ENCODE assay signal across 13 cellular contexts in the genomic region with DNA sequence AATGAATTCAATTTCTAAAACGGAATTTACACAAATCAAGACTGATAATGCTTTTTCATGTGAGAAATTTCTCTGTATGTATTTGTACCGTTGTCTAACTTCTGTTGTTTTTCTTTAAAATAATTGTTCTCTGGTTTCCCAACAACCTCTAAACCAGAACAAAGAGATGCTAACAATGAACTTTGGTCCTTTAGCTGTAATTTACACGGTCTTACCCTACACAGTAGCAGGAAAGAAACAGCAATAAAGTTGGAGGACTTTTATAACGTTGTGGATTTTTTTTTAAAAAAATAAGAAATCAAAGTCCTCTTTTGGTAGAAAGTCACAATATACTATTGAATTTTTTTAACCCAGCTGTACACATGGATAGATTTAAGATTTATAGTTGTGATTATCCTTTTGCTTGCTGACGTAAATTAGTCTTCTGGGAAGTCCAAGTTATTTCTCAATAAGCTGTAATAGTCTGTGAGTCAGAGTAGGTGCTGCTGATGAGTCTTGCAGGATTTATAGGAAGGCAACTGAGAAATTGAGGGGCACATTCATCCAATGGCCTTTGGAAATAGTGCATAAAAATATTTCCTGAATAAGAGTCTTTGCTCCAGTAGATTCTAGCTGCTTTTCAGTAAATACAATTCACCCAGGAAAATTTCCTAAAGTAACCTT.
A peak's percentile ranks its signal among the peaks of the same experiment; 100 is the strongest.
DNase-seq lines count a peak whose midpoint lies in the region; ATAC-seq, FAIRE-seq and TF ChIP-seq lines count a peak whose summit lies in the region.
"Had no signal": no experiment of that assay in that cellular context is flagged by ENCODE, and none has a peak within 500 bp of the region (broad histone marks: within the 10 kb centered on the region; RNA-seq: fewer than 3 reads in every experiment).

No MANE protein-coding gene starts in this region.

- H3K4me1 ChIP-seq in naive thymus-derived CD4-positive, alpha-beta T cell (ENCODE audit: control insufficient read depth in 2 of 2, insufficient read depth in 2 of 2, low read length in 2 of 2): no peaks in the 10 kb centered on the region

- peaks cover 2% of the 10 kb centered on the region for H3K27me3 ChIP-seq in bronchial epithelial cell (ENCODE audit: control insufficient read depth, insufficient read depth, low read length)
- H3K27me3 ChIP-seq in naive thymus-derived CD4-positive, alpha-beta T cell (ENCODE audit: control insufficient read depth in 2 of 2, insufficient read depth in 2 of 2, low read length in 2 of 2): no peaks in the 10 kb centered on the region
- H3K27me3 ChIP-seq: cardiac muscle cell had no signal

- peak; percentile 98 for DNase-seq in AG09309 (ENCODE audit: low read depth)
- peak; percentile 65 for DNase-seq in LoVo (ENCODE audit: low spot score)
- DNase-seq in bronchial epithelial cell (ENCODE audit: low read depth): peak; percentile 61
- no peak for DNase-seq in left colon
- no peak for DNase-seq in activated naive CD4-positive, alpha-beta T cell treated with anti-CD3 and anti-CD28 coated beads, Interleukin-2, amount 50 U/mL, for 16 hours
- DNase-seq in left lobe of liver (ENCODE audit: low spot score): no peak
- DNase-seq in naive thymus-derived CD4-positive, alpha-beta T cell: no peak
- DNase-seq in frontal cortex (ENCODE audit: low spot score in 2 of 2): no peak
- DNase-seq: activated CD8-positive, alpha-beta memory T cell treated with anti-CD3 and anti-CD28 coated beads, Interleukin-2, amount 50 U/mL, for 48 hours; CD4-positive, alpha-beta T cell; NCI-H1694 treated with DMSO at 0.1 percent for 48 hours; stimulated activated naive B cell treated with anti-CD40 and anti-IgM and Interleukin-4, amounts not matched to agents 10 μg/mL and 1 μg/mL and 100 μg/mL, for 72 hours had no signal

- no peak for TF ChIP-seq CTCF in AG09309 (IDR thresholded peaks at IDR 0.05; ENCODE audit: control insufficient read depth, insufficient read depth, low read depth, low read length, missing control alignments)
- no peak for TF ChIP-seq CTCF in bronchial epithelial cell (IDR thresholded peaks at IDR 0.05; ENCODE audit: insufficient read depth, low read length, severe bottlenecking)

- ATAC-seq in left colon (peak; percentile 95), left lobe of liver (no peak)
- no peak for ATAC-seq in naive thymus-derived CD4-positive, alpha-beta T cell

- FAIRE-seq in bronchial epithelial cell (lab: Jason Lieb, UNC): no peak
- FAIRE-seq in frontal cortex (lab: Jason Lieb, UNC): no peak

- H3K4me3 Mint-ChIP-seq in naive thymus-derived CD4-positive, alpha-beta T cell: no peak overlapping the region
- H3K4me3 Mint-ChIP-seq: CD4-positive, alpha-beta T cell; stimulated activated naive B cell treated with anti-CD40 and anti-IgM and Interleukin-4, amounts not matched to agents 10 μg/mL and 1 μg/mL and 100 μg/mL, for 72 hours had no signal

- H3K4me3 ChIP-seq in AG09309 (ENCODE audit: control insufficient read depth, low read depth, low read length) (no peak overlapping the region), bronchial epithelial cell (ENCODE audit: low read depth, low read length) (no peak overlapping the region)
- no peak overlapping the region for H3K4me3 ChIP-seq in naive thymus-derived CD4-positive, alpha-beta T cell (ENCODE audit: low read length)
- H3K4me3 ChIP-seq: cardiac muscle cell had no signal

- no peaks in the 10 kb centered on the region for H3K36me3 Mint-ChIP-seq in naive thymus-derived CD4-positive, alpha-beta T cell
- H3K36me3 Mint-ChIP-seq: stimulated activated naive B cell treated with anti-CD40 and anti-IgM and Interleukin-4, amounts not matched to agents 10 μg/mL and 1 μg/mL and 100 μg/mL, for 72 hours had no signal

- H3K9me3 ChIP-seq in naive thymus-derived CD4-positive, alpha-beta T cell (ENCODE audit: control insufficient read depth in 2 of 3, low read length in 3 of 3): no peaks in the 10 kb centered on the region

- intact Hi-C loops in left colon (cut with DNase I, micrococcal nuclease): no loop called here
- intact Hi-C loops in naive thymus-derived CD4-positive, alpha-beta T cell (cut with micrococcal nuclease): no loop called here

- no peaks in the 10 kb centered on the region for H3K4me1 Mint-ChIP-seq in naive thymus-derived CD4-positive, alpha-beta T cell
- H3K4me1 Mint-ChIP-seq: stimulated activated naive B cell treated with anti-CD40 and anti-IgM and Interleukin-4, amounts not matched to agents 10 μg/mL and 1 μg/mL and 100 μg/mL, for 72 hours had no signal

- peaks cover 0 to 1% (median 0%) of the 10 kb centered on the region in 11 donors for H3K9me3 Mint-ChIP-seq in naive thymus-derived CD4-positive, alpha-beta T cell
- H3K9me3 Mint-ChIP-seq: CD4-positive, alpha-beta T cell had no signal

- H3K27ac Mint-ChIP-seq in naive thymus-derived CD4-positive, alpha-beta T cell: no peak overlapping the region
- H3K27ac Mint-ChIP-seq: CD4-positive, alpha-beta T cell; stimulated activated naive B cell treated with anti-CD40 and anti-IgM and Interleukin-4, amounts not matched to agents 10 μg/mL and 1 μg/mL and 100 μg/mL, for 72 hours had no signal

- H3K27me3 Mint-ChIP-seq in naive thymus-derived CD4-positive, alpha-beta T cell: peaks cover 0 to 9% (median 0%) of the 10 kb centered on the region in 5 donors

- CTCF ChIA-PET in naive thymus-derived CD4-positive, alpha-beta T cell (lab: Charles Lee): no interaction called here

- H3K36me3 ChIP-seq in bronchial epithelial cell (ENCODE audit: control insufficient read depth, insufficient read depth, low read length): no peaks in the 10 kb centered on the region
- H3K36me3 ChIP-seq in naive thymus-derived CD4-positive, alpha-beta T cell (ENCODE audit: control insufficient read depth in 2 of 3, insufficient read depth in 3 of 3, low read length in 3 of 3): no peaks in the 10 kb centered on the region
- H3K36me3 ChIP-seq: cardiac muscle cell had no signal

- POLR2A ChIA-PET in naive thymus-derived CD4-positive, alpha-beta T cell (lab: Charles Lee): no interaction called here

- no peak overlapping the region for H3K27ac ChIP-seq in naive thymus-derived CD4-positive, alpha-beta T cell (ENCODE audit: low read depth, low read length)
- H3K27ac ChIP-seq: cardiac muscle cell had no signal

Comparison
In these comparisons a context has a peak if more than half of its experiments do, and no peak if none do; other contexts are left out.
1. DNase-seq: peak in AG09309 (single experiment), LoVo (single experiment) and bronchial epithelial cell (single experiment); none in left colon (0 of 2), activated naive CD4-positive, alpha-beta T cell treated with anti-CD3 and anti-CD28 coated beads, Interleukin-2, amount 50 U/mL, for 16 hours (single experiment), left lobe of liver (single experiment), naive thymus-derived CD4-positive, alpha-beta T cell (0 of 9) and frontal cortex (0 of 2).